ENCODE assay signal across 31 cellular contexts in the genomic region with DNA sequence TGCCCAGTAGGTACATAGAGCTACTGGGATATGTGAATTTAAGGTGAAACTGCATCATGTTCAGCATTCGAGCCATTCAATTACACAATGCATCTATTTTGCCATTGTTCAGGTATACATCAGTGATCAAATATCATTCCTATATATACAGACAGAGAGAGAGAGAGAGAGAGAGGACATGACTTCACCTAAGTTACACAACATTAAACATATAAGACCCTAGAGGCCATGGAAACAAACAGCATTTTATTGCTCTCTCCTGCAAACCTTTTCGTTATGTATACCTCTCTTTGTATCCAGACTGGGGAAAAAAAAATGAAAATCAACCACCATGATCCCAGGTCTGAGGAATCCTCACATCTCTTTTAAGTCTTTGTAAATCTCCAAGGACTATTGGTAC.
"Had no signal": no experiment of that assay in that cellular context is flagged by ENCODE, and none has a peak within 500 bp of the region (broad histone marks: within the 10 kb centered on the region; RNA-seq: fewer than 3 reads in every experiment).

No MANE protein-coding gene starts in this region.

- DNase-seq: activated CD4-positive, alpha-beta memory T cell treated with anti-CD3 and anti-CD28 coated beads for 36 hours; activated CD4-positive, alpha-beta T cell treated with anti-CD3 and anti-CD28 coated beads for 36 hours; activated CD4-positive, alpha-beta T cell treated with anti-CD3 and anti-CD28 coated beads, Interleukin-2, amount 10 ng/mL, durations not matched to agents 24 days and 14 days; activated CD4-positive, CD25-positive, alpha-beta regulatory T cell; activated CD4-positive, CD25-positive, alpha-beta regulatory T cell treated with anti-CD3 and anti-CD28 coated beads, Interleukin-2, amount 50 U/mL, for 72 hours; activated CD8-positive, alpha-beta memory T cell treated with anti-CD3 and anti-CD28 coated beads, Interleukin-2, amount 50 U/mL, for 48 hours; activated CD8-positive, alpha-beta T cell treated with anti-CD3 and anti-CD28 coated beads, Interleukin-2, amount 10 ng/mL, durations not matched to agents 7 days and 5 days; activated gamma-delta T cell; activated naive CD4-positive, alpha-beta T cell; activated naive CD4-positive, alpha-beta T cell treated with anti-CD3 and anti-CD28 coated beads, Interleukin-2, amount 10 ng/mL, durations not matched to agents 7 days and 5 days; activated naive CD8-positive, alpha-beta T cell treated with anti-CD3 and anti-CD28 coated beads, Interleukin-2, amount 10 ng/mL, durations not matched to agents 7 days and 5 days; activated T-cell treated with anti-CD3 and anti-CD28 coated beads for 4 hours; activated T-cell treated with anti-CD3 and anti-CD28 coated beads, Interleukin-2, amount 50 U/mL, for 24 hours; activated T-cell treated with anti-CD3 and anti-CD28 coated beads, Interleukin-2, amount 50 U/mL, for 72 hours; central memory CD4-positive, alpha-beta T cell; cerebellar nuclear complex; colonic mucosa; effector CD8-positive, alpha-beta T cell; esophagus squamous epithelium; foreskin melanocyte; heart right ventricle; T-helper 2 cell had no signal

- H3K9me3 ChIP-seq: ascending aorta, breast epithelium, colonic mucosa, esophagus squamous epithelium, gastroesophageal sphincter had no signal

- H3K4me3 Mint-ChIP-seq: activated CD4-positive, alpha-beta memory T cell treated with anti-CD3 and anti-CD28 coated beads for 36 hours; activated CD4-positive, alpha-beta T cell treated with anti-CD3 and anti-CD28 coated beads for 36 hours; activated CD4-positive, alpha-beta T cell treated with anti-CD3 and anti-CD28 coated beads, Interleukin-2, amount 10 ng/mL, durations not matched to agents 24 days and 14 days; activated CD8-positive, alpha-beta T cell treated with anti-CD3 and anti-CD28 coated beads, Interleukin-2, amount 10 ng/mL, durations not matched to agents 7 days and 5 days; activated naive CD4-positive, alpha-beta T cell treated with anti-CD3 and anti-CD28 coated beads, Interleukin-2, amount 10 ng/mL, durations not matched to agents 7 days and 5 days; activated naive CD8-positive, alpha-beta T cell treated with anti-CD3 and anti-CD28 coated beads, Interleukin-2, amount 10 ng/mL, durations not matched to agents 7 days and 5 days; activated T-cell treated with anti-CD3 and anti-CD28 coated beads, Interleukin-2, amount 50 U/mL, for 24 hours; activated T-cell treated with anti-CD3 and anti-CD28 coated beads, Interleukin-2, amount 50 U/mL, for 72 hours; brain had no signal

- H3K27me3 Mint-ChIP-seq: activated CD4-positive, alpha-beta memory T cell treated with anti-CD3 and anti-CD28 coated beads for 36 hours; activated CD4-positive, alpha-beta T cell treated with anti-CD3 and anti-CD28 coated beads for 36 hours; activated CD4-positive, alpha-beta T cell treated with anti-CD3 and anti-CD28 coated beads, Interleukin-2, amount 10 ng/mL, durations not matched to agents 24 days and 14 days; activated naive CD4-positive, alpha-beta T cell treated with anti-CD3 and anti-CD28 coated beads, Interleukin-2, amount 10 ng/mL, durations not matched to agents 7 days and 5 days; activated naive CD8-positive, alpha-beta T cell treated with anti-CD3 and anti-CD28 coated beads, Interleukin-2, amount 10 ng/mL, durations not matched to agents 7 days and 5 days; activated T-cell treated with anti-CD3 and anti-CD28 coated beads, Interleukin-2, amount 50 U/mL, for 24 hours; brain had no signal

- H3K36me3 ChIP-seq: ascending aorta, breast epithelium, cardiac muscle cell, colonic mucosa, esophagus squamous epithelium, gastroesophageal sphincter, heart right ventricle had no signal

- H3K4me1 Mint-ChIP-seq: activated CD4-positive, alpha-beta T cell treated with anti-CD3 and anti-CD28 coated beads for 36 hours; activated CD4-positive, alpha-beta T cell treated with anti-CD3 and anti-CD28 coated beads, Interleukin-2, amount 10 ng/mL, durations not matched to agents 24 days and 14 days; activated naive CD4-positive, alpha-beta T cell treated with anti-CD3 and anti-CD28 coated beads, Interleukin-2, amount 10 ng/mL, durations not matched to agents 7 days and 5 days; activated naive CD8-positive, alpha-beta T cell treated with anti-CD3 and anti-CD28 coated beads, Interleukin-2, amount 10 ng/mL, durations not matched to agents 7 days and 5 days had no signal

- ATAC-seq: activated CD4-positive, alpha-beta T cell treated with anti-CD3 and anti-CD28 coated beads for 36 hours; activated CD8-positive, alpha-beta T cell treated with anti-CD3 and anti-CD28 coated beads, Interleukin-2, amount 10 ng/mL, durations not matched to agents 7 days and 5 days; activated naive CD4-positive, alpha-beta T cell treated with anti-CD3 and anti-CD28 coated beads, Interleukin-2, amount 50 U/mL, for 72 hours; activated T-cell treated with anti-CD3 and anti-CD28 coated beads, Interleukin-2, amount 50 U/mL, for 72 hours; gastroesophageal sphincter; heart right ventricle had no signal

- H3K4me1 ChIP-seq: ascending aorta, breast epithelium, colonic mucosa, esophagus squamous epithelium, gastroesophageal sphincter, heart right ventricle had no signal

- H3K27ac Mint-ChIP-seq: activated CD4-positive, alpha-beta memory T cell treated with anti-CD3 and anti-CD28 coated beads for 36 hours; activated CD4-positive, alpha-beta T cell treated with anti-CD3 and anti-CD28 coated beads for 36 hours; activated CD4-positive, alpha-beta T cell treated with anti-CD3 and anti-CD28 coated beads, Interleukin-2, amount 10 ng/mL, durations not matched to agents 24 days and 14 days; activated CD8-positive, alpha-beta T cell treated with anti-CD3 and anti-CD28 coated beads, Interleukin-2, amount 10 ng/mL, durations not matched to agents 7 days and 5 days; activated naive CD4-positive, alpha-beta T cell treated with anti-CD3 and anti-CD28 coated beads, Interleukin-2, amount 10 ng/mL, durations not matched to agents 7 days and 5 days; activated naive CD4-positive, alpha-beta T cell treated with anti-CD3 and anti-CD28 coated beads, Interleukin-2, amount 50 U/mL, for 72 hours; activated naive CD8-positive, alpha-beta T cell treated with anti-CD3 and anti-CD28 coated beads, Interleukin-2, amount 10 ng/mL, durations not matched to agents 7 days and 5 days; activated T-cell treated with anti-CD3 and anti-CD28 coated beads, Interleukin-2, amount 50 U/mL, for 24 hours; activated T-cell treated with anti-CD3 and anti-CD28 coated beads, Interleukin-2, amount 50 U/mL, for 72 hours had no signal

- H3K27me3 ChIP-seq: ascending aorta, breast epithelium, cardiac muscle cell, colonic mucosa, esophagus squamous epithelium, gastroesophageal sphincter, heart right ventricle had no signal

- FAIRE-seq: endometrium, endothelial cell of umbilical vein had no signal

- H3K27ac ChIP-seq: ascending aorta, breast epithelium, cardiac muscle cell, colonic mucosa, epithelial cell of prostate, esophagus squamous epithelium, gastroesophageal sphincter, heart right ventricle had no signal

- H3K4me3 ChIP-seq: ascending aorta, breast epithelium, cardiac muscle cell, colonic mucosa, esophagus squamous epithelium, gastroesophageal sphincter, heart right ventricle had no signal

- H3K36me3 Mint-ChIP-seq: activated CD4-positive, alpha-beta memory T cell treated with anti-CD3 and anti-CD28 coated beads for 36 hours; activated naive CD4-positive, alpha-beta T cell treated with anti-CD3 and anti-CD28 coated beads, Interleukin-2, amount 10 ng/mL, durations not matched to agents 7 days and 5 days; activated naive CD8-positive, alpha-beta T cell treated with anti-CD3 and anti-CD28 coated beads, Interleukin-2, amount 10 ng/mL, durations not matched to agents 7 days and 5 days; brain had no signal
